8 cellular contexts compared by ENCODE assay signal in genomic region chr15:56733131-56734012, GRCh38. TPM values are rescaled to one million over a fixed set of nuclear protein-coding genes. Genes with fewer than 3 reads are reported as not detected.
A peak's percentile ranks its signal among the peaks of the same experiment; 100 is the strongest.
DNase-seq lines count a peak whose midpoint lies in the region; ATAC-seq and TF ChIP-seq lines count a peak whose summit lies in the region.

TSS of gene ZNF280D (minus strand) at chr15:56733509. CDS start at chr15:56707109, 26,400 bp downstream.

- H3K4me3 ChIP-seq in GM12875 (ENCODE audit: low read depth, low read length) (peak within 1 kb of the TSS; percentile 72), left ventricle myocardium inferior (peak within 1 kb of the TSS; percentile 75), uterus (peak within 1 kb of the TSS; percentile 47 to 84)

- H3K4me1 Mint-ChIP-seq in T-helper 17 cell, result peaks cover 25% of the 10 kb centered on the region

- TF ChIP-seq POLR2A in uterus (IDR thresholded peaks at IDR 0.05), result peak in 1 of 2 donors; percentile 58

- peak within 1 kb of the TSS; percentile 95 for H3K4me3 Mint-ChIP-seq in T-helper 17 cell

- H3K27me3 ChIP-seq in left ventricle myocardium inferior (ENCODE audit: low read depth) (no peaks in the 10 kb centered on the region), uterus (no peaks in the 10 kb centered on the region)

- H3K27me3 Mint-ChIP-seq in T-helper 17 cell, result no peaks in the 10 kb centered on the region

- peak; percentile 74 for DNase-seq in NCI-H1436 (lab: John Stamatoyannopoulos, UW)
- peak; percentile 57 to 68 (median 62) for DNase-seq in T-helper 17 cell
- peak; percentile 51 for DNase-seq in amniotic stem cell (lab: John Stamatoyannopoulos, UW)
- DNase-seq in left ventricle myocardium inferior, result peak; percentile 92
- peak; percentile 89 for DNase-seq in putamen (ENCODE audit: low spot score)
- peak; percentile 90 for DNase-seq in uterus

- TF ChIP-seq CTCF in GM12875 (IDR thresholded peaks at IDR 0.05; ENCODE audit: borderline replicate concordance, insufficient read depth, low read depth, low read length), result no peak
- no peak for TF ChIP-seq CTCF in left ventricle myocardium inferior (IDR thresholded peaks at IDR 0.05; ENCODE audit: borderline replicate concordance)
- no peak for TF ChIP-seq CTCF in uterus (IDR thresholded peaks at IDR 0.05)

- peak within 1 kb of the TSS; percentile 96 for H3K27ac Mint-ChIP-seq in T-helper 17 cell

- ATAC-seq in HG02759 (IDR thresholded peaks at IDR 0.05; ENCODE audit: unreplicated experiment) (peak; percentile 87), T-helper 17 cell (peak; percentile 90)

- intact Hi-C loops in left ventricle myocardium inferior (cut with micrococcal nuclease) (no loop called here), uterus (cut with DNase I; ENCODE audit: low total_unique reads) (no loop called here)

- H3K9me3 ChIP-seq in T-helper 17 cell (ENCODE audit: control insufficient read depth, low read length, poor library complexity, severe bottlenecking) (peaks cover 2% of the 10 kb centered on the region), left ventricle myocardium inferior (replicated peaks) (peaks cover 12% of the 10 kb centered on the region), uterus (no peaks in the 10 kb centered on the region)

- H3K36me3 ChIP-seq in left ventricle myocardium inferior (no peaks in the 10 kb centered on the region), uterus (no peaks in the 10 kb centered on the region)

- H3K4me1 ChIP-seq in left ventricle myocardium inferior (peaks cover 56% of the 10 kb centered on the region), uterus (peaks cover 0 to 3% of the 10 kb centered on the region in 2 donors)

- no peaks in the 10 kb centered on the region for H3K36me3 Mint-ChIP-seq in T-helper 17 cell (ENCODE audit: low read depth)

- H3K27ac ChIP-seq in left ventricle myocardium inferior (replicated peaks), result peak within 1 kb of the TSS; percentile 98
- peak within 1 kb of the TSS; percentile 99 to 100 for H3K27ac ChIP-seq in uterus

RNA-seq across cellular contexts. Expression of gene ZNF280D, which starts in this region (rescaled TPM):
- total RNA-seq in T-helper 17 cell (10 to 100 TPM; 30.7 to 34.4 TPM), left ventricle myocardium inferior (22.0 TPM), uterus (100 to 1,000 TPM in 2 of 4 donors, 10 to 100 TPM in 2; 70.9 to 116 (median 96.9) TPM)

Comparison
In these comparisons a context has a peak if more than half of its experiments do, and no peak if none do; other contexts are left out.
1. Peak in every context shown above with its lines: DNase-seq, ATAC-seq, H3K4me3 ChIP-seq and H3K27ac ChIP-seq.